8 cellular contexts compared by ENCODE assay signal in the genomic region with DNA sequence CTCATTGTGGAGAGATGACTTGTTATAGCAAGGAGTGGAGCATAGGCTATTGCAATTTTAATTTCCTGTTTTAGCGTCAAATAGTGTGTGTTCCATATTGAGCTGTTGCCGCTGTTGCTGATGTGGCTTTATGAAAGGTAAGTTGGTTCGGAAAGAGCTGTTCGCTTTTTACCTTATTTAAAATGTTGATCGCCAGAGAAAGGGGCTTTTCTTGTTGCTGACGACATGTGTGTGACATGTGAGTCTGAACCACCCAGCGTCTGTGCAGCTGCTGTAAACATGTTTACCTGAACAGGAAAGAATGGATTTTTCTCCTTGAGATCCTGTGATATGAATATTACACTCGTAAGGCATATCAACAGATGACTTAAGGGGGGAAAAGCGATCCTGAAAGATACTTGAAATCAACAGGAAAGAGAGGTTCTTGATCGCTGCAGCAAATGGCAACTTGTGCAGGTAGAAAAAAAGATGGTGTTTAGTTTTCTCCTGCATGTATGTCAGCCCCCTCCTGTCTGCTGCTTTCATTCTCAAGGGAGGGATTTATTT. TPM values are rescaled to one million over a fixed set of nuclear protein-coding genes. Genes with fewer than 3 reads are reported as not detected.
DNase-seq lines count a peak whose midpoint lies in the region; ATAC-seq and TF ChIP-seq lines count a peak whose summit lies in the region.

No MANE protein-coding gene starts in this region.

- intact Hi-C loops in left lung (cut with DNase I) (no loop called here), tibial artery (cut with DNase I; ENCODE audit: low total_unique reads) (loop anchor here (5.0 kb wide), 1 partner anchor 76 kb away; no protein-coding TSS in a partner anchor)

- no peak for ATAC-seq in activated naive CD8-positive, alpha-beta T cell treated with anti-CD3 and anti-CD28 coated beads, Interleukin-2, amount 10 ng/mL, durations not matched to agents 7 days and 5 days (ENCODE audit: low read depth)
- no peak for ATAC-seq in left lung

- peak overlapping the region; percentile 89 to 94 for H3K27ac ChIP-seq in left lung
- peak overlapping the region; percentile 97 to 98 for H3K27ac ChIP-seq in tibial artery

- H3K27ac Mint-ChIP-seq in activated naive CD8-positive, alpha-beta T cell treated with anti-CD3 and anti-CD28 coated beads, Interleukin-2, amount 10 ng/mL, durations not matched to agents 7 days and 5 days: peak overlapping the region; percentile 90

- peak overlapping the region; percentile 98 for H3K4me2 ChIP-seq in Loucy (ENCODE audit: low read depth, low read length, poor library complexity, severe bottlenecking)

- H3K4me3 Mint-ChIP-seq in activated naive CD8-positive, alpha-beta T cell treated with anti-CD3 and anti-CD28 coated beads, Interleukin-2, amount 10 ng/mL, durations not matched to agents 7 days and 5 days: peak overlapping the region; percentile 93

- H4K20me1 ChIP-seq in Loucy (ENCODE audit: insufficient read depth, low read length, poor library complexity, severe bottlenecking): peaks cover 65% of the 10 kb centered on the region

- H3K9me3 ChIP-seq in Loucy (ENCODE audit: insufficient read depth, low read depth, low read length) (no peaks in the 10 kb centered on the region), left lung (no peaks in the 10 kb centered on the region), tibial artery (no peaks in the 10 kb centered on the region)

- H3K36me3 Mint-ChIP-seq in activated naive CD8-positive, alpha-beta T cell treated with anti-CD3 and anti-CD28 coated beads, Interleukin-2, amount 10 ng/mL, durations not matched to agents 7 days and 5 days: peaks cover 4% of the 10 kb centered on the region

- TF ChIP-seq CTCF in Loucy (conservative IDR thresholded peaks at IDR 0.05; ENCODE audit: low read length) (no peak), left lung (IDR thresholded peaks at IDR 0.05) (no peak), tibial artery (IDR thresholded peaks at IDR 0.05) (no peak)

- peak overlapping the region; percentile 24; the same call in 1 of the 2 replicates for H2AFZ ChIP-seq in Loucy (ENCODE audit: low read length)

- POLR2A ChIA-PET in activated naive CD8-positive, alpha-beta T cell treated with anti-CD3 and anti-CD28 coated beads, Interleukin-2, amount 10 ng/mL, durations not matched to agents 7 days and 5 days (lab: Charles Lee): interaction anchor here (0.6 to 1.0 kb wide), 2 partner anchors 187 to 388 kb away, joined by 4 read pairs; no protein-coding TSS in a partner anchor

- H3K27me3 ChIP-seq in Loucy (ENCODE audit: insufficient read depth, low read length, poor library complexity, severe bottlenecking) (no peaks in the 10 kb centered on the region), left lung (peaks cover 8 to 36% of the 10 kb centered on the region in 2 donors), tibial artery (no peaks in the 10 kb centered on the region)

- no peaks in the 10 kb centered on the region for H3K9me3 Mint-ChIP-seq in activated naive CD8-positive, alpha-beta T cell treated with anti-CD3 and anti-CD28 coated beads, Interleukin-2, amount 10 ng/mL, durations not matched to agents 7 days and 5 days

- no peaks in the 10 kb centered on the region for H3F3A ChIP-seq in Loucy (ENCODE audit: low read depth)

- DNase-seq in DMS 273 (lab: John Stamatoyannopoulos, UW; ENCODE audit: unreplicated experiment) (peak; percentile 50), left lung (no peak), tibial artery (no peak), NCI-H2196 treated with DMSO at 0.1 percent for 48 hours (lab: John Stamatoyannopoulos, UW; ENCODE audit: unreplicated experiment) (no peak), KG1 (lab: John Stamatoyannopoulos, UW) (no peak), NCI-H187 (lab: John Stamatoyannopoulos, UW) (no peak)
- no peak for DNase-seq in activated naive CD8-positive, alpha-beta T cell treated with anti-CD3 and anti-CD28 coated beads, Interleukin-2, amount 10 ng/mL, durations not matched to agents 7 days and 5 days

- peak overlapping the region; percentile 86 for H3K9ac ChIP-seq in Loucy (ENCODE audit: low read depth, low read length, poor library complexity, severe bottlenecking)

- H3K9me2 ChIP-seq in Loucy (replicated peaks; ENCODE audit: low read depth, low read length): no peaks in the 10 kb centered on the region

- no peaks in the 10 kb centered on the region for H3K27me3 Mint-ChIP-seq in activated naive CD8-positive, alpha-beta T cell treated with anti-CD3 and anti-CD28 coated beads, Interleukin-2, amount 10 ng/mL, durations not matched to agents 7 days and 5 days

- H3K4me1 ChIP-seq in Loucy (ENCODE audit: insufficient read depth, low read length, poor library complexity, severe bottlenecking): peaks cover 62% of the 10 kb centered on the region
- H3K4me1 ChIP-seq in left lung: peaks cover 0 to 26% of the 10 kb centered on the region in 2 donors
- H3K4me1 ChIP-seq in tibial artery: peaks cover 0 to 35% (median 6%) of the 10 kb centered on the region in 4 donors

- peaks cover 87% of the 10 kb centered on the region for H3K79me2 ChIP-seq in Loucy (ENCODE audit: insufficient read depth, low read length)

- peaks cover 37% of the 10 kb centered on the region for H3K4me1 Mint-ChIP-seq in activated naive CD8-positive, alpha-beta T cell treated with anti-CD3 and anti-CD28 coated beads, Interleukin-2, amount 10 ng/mL, durations not matched to agents 7 days and 5 days

- peak overlapping the region; percentile 86 for H3K4me3 ChIP-seq in Loucy (ENCODE audit: low read length, poor library complexity, severe bottlenecking)
- peak overlapping the region; percentile 85 to 89 for H3K4me3 ChIP-seq in left lung
- peak overlapping the region; percentile 98 to 99 for H3K4me3 ChIP-seq in tibial artery

- H3K36me3 ChIP-seq in Loucy (ENCODE audit: insufficient read depth, low read length) (no peaks in the 10 kb centered on the region), left lung (no peaks in the 10 kb centered on the region), tibial artery (no peaks in the 10 kb centered on the region)

RNA-seq across cellular contexts. Expression of gene ZEB1, which starts 2.5 kb away (rescaled TPM):
- total RNA-seq in activated naive CD8-positive, alpha-beta T cell treated with anti-CD3 and anti-CD28 coated beads, Interleukin-2, amount 10 ng/mL, durations not matched to agents 7 days and 5 days: 10 to 100 TPM; 40.2 to 42.6 TPM
- 10 to 100 TPM; 31.3 to 33.8 TPM for total RNA-seq in left lung
